ENCODE assay signal across 21 cellular contexts in genomic region chr1:176193663-176194062, GRCh38.
"Had no signal": no experiment of that assay in that cellular context is flagged by ENCODE, and none has a peak within 500 bp of the region (broad histone marks: within the 10 kb centered on the region; RNA-seq: fewer than 3 reads in every experiment).

No MANE protein-coding gene starts in this region.

- H3K4me3 ChIP-seq: esophagus squamous epithelium, prostate gland, right atrium auricular region, thyroid gland had no signal

- H3K27ac Mint-ChIP-seq: activated B cell treated with CpG ODN at 0.5 μM for 24 hours; activated CD4-positive, alpha-beta memory T cell treated with anti-CD3 and anti-CD28 coated beads, Interleukin-2, amount 10 ng/mL, durations not matched to agents 7 days and 5 days; activated CD8-positive, alpha-beta memory T cell treated with anti-CD3 and anti-CD28 coated beads, Interleukin-2, amount 10 ng/mL, durations not matched to agents 7 days and 5 days had no signal

- H3K4me1 ChIP-seq: prostate gland, right atrium auricular region, thyroid gland had no signal

- ATAC-seq: activated CD8-positive, alpha-beta memory T cell treated with anti-CD3 and anti-CD28 coated beads, Interleukin-2, amount 10 ng/mL, durations not matched to agents 7 days and 5 days; left ventricle myocardium superior had no signal

- H3K27me3 ChIP-seq: esophagus squamous epithelium, right atrium auricular region, thyroid gland had no signal

- FAIRE-seq: endothelial cell of umbilical vein had no signal

- H3K27me3 Mint-ChIP-seq: activated B cell treated with CpG ODN at 0.5 μM for 24 hours; activated CD4-positive, alpha-beta memory T cell treated with anti-CD3 and anti-CD28 coated beads, Interleukin-2, amount 10 ng/mL, durations not matched to agents 7 days and 5 days; activated CD8-positive, alpha-beta memory T cell treated with anti-CD3 and anti-CD28 coated beads, Interleukin-2, amount 10 ng/mL, durations not matched to agents 7 days and 5 days; dendritic cell treated with granulocyte-macrophage colony-stimulating factor and Interleukin-4, amounts not matched to agents 40 ng/mL and 50 ng/mL, for 4 days had no signal

- H3K36me3 ChIP-seq: esophagus squamous epithelium, prostate gland, right atrium auricular region, thyroid gland had no signal

- H3K9me3 Mint-ChIP-seq: activated B cell treated with CpG ODN at 0.5 μM for 24 hours; activated CD4-positive, alpha-beta memory T cell treated with anti-CD3 and anti-CD28 coated beads, Interleukin-2, amount 10 ng/mL, durations not matched to agents 7 days and 5 days; dendritic cell treated with granulocyte-macrophage colony-stimulating factor and Interleukin-4, amounts not matched to agents 40 ng/mL and 50 ng/mL, for 4 days; immature natural killer cell had no signal

- H3K27ac ChIP-seq: esophagus squamous epithelium, prostate gland, right atrium auricular region, thyroid gland had no signal

- H3K4me3 Mint-ChIP-seq: activated CD4-positive, alpha-beta memory T cell treated with anti-CD3 and anti-CD28 coated beads, Interleukin-2, amount 10 ng/mL, durations not matched to agents 7 days and 5 days; activated CD8-positive, alpha-beta memory T cell treated with anti-CD3 and anti-CD28 coated beads, Interleukin-2, amount 10 ng/mL, durations not matched to agents 7 days and 5 days; dendritic cell treated with granulocyte-macrophage colony-stimulating factor and Interleukin-4, amounts not matched to agents 40 ng/mL and 50 ng/mL, for 4 days; neural crest cell had no signal

- H3K9me3 ChIP-seq: esophagus squamous epithelium, prostate gland, right atrium auricular region, thyroid gland had no signal

- DNase-seq: activated B cell treated with CpG ODN at 0.5 μM for 24 hours; activated CD4-positive, alpha-beta memory T cell treated with anti-CD3 and anti-CD28 coated beads, Interleukin-2, amount 10 ng/mL, durations not matched to agents 7 days and 5 days; activated CD4-positive, alpha-beta T cell treated with anti-CD3 and anti-CD28 coated beads for 48 hours; activated CD8-positive, alpha-beta memory T cell treated with anti-CD3 and anti-CD28 coated beads, Interleukin-2, amount 10 ng/mL, durations not matched to agents 7 days and 5 days; activated effector memory CD4-positive, alpha-beta T cell treated with Interleukin-2 at 50 U/mL for 16 hours; activated T-cell treated with anti-CD3 and anti-CD28 coated beads, Interleukin-2, amount 50 U/mL, for 1 hour; amniotic stem cell; effector memory CD4-positive, alpha-beta T cell; esophagus squamous epithelium; immature natural killer cell; left ventricle myocardium superior; stimulated activated CD4-positive, alpha-beta T cell treated with anti-CD3 and anti-CD28 coated beads, Interleukin-12 subunit alpha, Interleukin-12 subunit beta, amount 100 ng/mL, for 4 hours; stimulated activated CD4-positive, alpha-beta T cell treated with anti-CD3 and anti-CD28 coated beads, Interleukin-1b, Interleukin-23, amount 100 ng/mL, for 48 hours; stimulated activated CD8-positive, alpha-beta memory T cell treated with anti-CD3 and anti-CD28 coated beads, Interleukin-4, amount 100 ng/mL, for 48 hours; stimulated activated naive CD4-positive, alpha-beta T cell treated with Interleukin-2 at 50 U/mL for 16 hours; thyroid gland had no signal
